In genomic region chr10:4250497-4250887, GRCh38 we compare ENCODE assay signal across 18 cellular contexts.
DNase-seq lines count a peak whose midpoint lies in the region; ATAC-seq and TF ChIP-seq lines count a peak whose summit lies in the region.
"Had no signal": no experiment of that assay in that cellular context is flagged by ENCODE, and none has a peak within 500 bp of the region (broad histone marks: within the 10 kb centered on the region; RNA-seq: fewer than 3 reads in every experiment).

No MANE protein-coding gene starts in this region.

- no peaks in the 10 kb centered on the region for H3K36me3 ChIP-seq in ACC112 (ENCODE audit: insufficient read depth, low read length)
- H3K36me3 ChIP-seq: heart right ventricle had no signal

- H3K4me3 ChIP-seq in ACC112 (ENCODE audit: low read depth, low read length): no peak overlapping the region
- H3K4me3 ChIP-seq: GM23338, heart right ventricle, lung, SK-N-MC had no signal

- H3K27me3 Mint-ChIP-seq in HFFc6 (ENCODE audit: insufficient read depth): no peaks in the 10 kb centered on the region; the same call in 1 of the 2 replicates

- H3K9me3 Mint-ChIP-seq in HFFc6: peaks cover 7% of the 10 kb centered on the region
- H3K9me3 Mint-ChIP-seq: GM23338 had no signal

- H3K4me1 ChIP-seq in ACC112 (ENCODE audit: control insufficient read depth, insufficient read depth, low read length, unreplicated experiment): peaks cover 44% of the 10 kb centered on the region

- peak; percentile 68 for ATAC-seq in GM19351 (IDR thresholded peaks at IDR 0.05; ENCODE audit: unreplicated experiment)
- peak; percentile 76 for ATAC-seq in HG02870 (IDR thresholded peaks at IDR 0.05; ENCODE audit: unreplicated experiment)
- peak; percentile 60 for ATAC-seq in HG03565 (IDR thresholded peaks at IDR 0.05; ENCODE audit: unreplicated experiment)
- ATAC-seq: GM23338, heart right ventricle had no signal

- no peak overlapping the region for H3K27ac Mint-ChIP-seq in HFFc6
- H3K27ac Mint-ChIP-seq: GM23338 had no signal

- no peak overlapping the region for H2AFZ ChIP-seq in ACC112 (ENCODE audit: low read length, unreplicated experiment)
- H2AFZ ChIP-seq: GM23338 had no signal

- TF ChIP-seq CTCF in HFFc6 (IDR thresholded peaks at IDR 0.05): no peak

- H3K27ac ChIP-seq in ACC112 (ENCODE audit: low read depth, low read length) (peak overlapping the region; percentile 76; the same call in 1 of the 2 replicates), substantia nigra (ENCODE audit: low read depth, low read length, poor library complexity, severe bottlenecking) (no peak overlapping the region)
- H3K27ac ChIP-seq: SK-N-MC had no signal

- no peak overlapping the region for H3K4me3 Mint-ChIP-seq in HFFc6
- H3K4me3 Mint-ChIP-seq: GM23338 had no signal

- H3K79me2 ChIP-seq in ACC112 (ENCODE audit: control insufficient read depth, insufficient read depth, low read length, unreplicated experiment): no peaks in the 10 kb centered on the region

- H3K4me1 Mint-ChIP-seq in HFFc6 (ENCODE audit: low read depth): peaks cover 67% of the 10 kb centered on the region
- H3K4me1 Mint-ChIP-seq: GM23338 had no signal

- no peaks in the 10 kb centered on the region for H3K27me3 ChIP-seq in ACC112 (ENCODE audit: insufficient read depth, low read length)
- H3K27me3 ChIP-seq: heart right ventricle had no signal

- H3K36me3 Mint-ChIP-seq in HFFc6 (ENCODE audit: low read depth): peaks cover 35% of the 10 kb centered on the region

- DNase-seq in HFFc6 (no peak), DMS53 treated with DMSO at 0.1 percent for 48 hours (lab: John Stamatoyannopoulos, UW; ENCODE audit: unreplicated experiment) (no peak), SHP77 (lab: John Stamatoyannopoulos, UW) (no peak), substantia nigra (lab: John Stamatoyannopoulos, UW) (no peak)
- DNase-seq: activated CD4-positive, alpha-beta T cell treated with anti-CD3 and anti-CD28 coated beads, Interleukin-2, amount 50 U/mL, for 1 hour; activated gamma-delta T cell treated with Interleukin-2 at 50 U/mL for 16 hours; DMS53; heart right ventricle; NCI-H1436; nucleus accumbens; stimulated activated CD4-positive, alpha-beta T cell treated with anti-CD3 and anti-CD28 coated beads, Interleukin-12 subunit alpha, Interleukin-12 subunit beta, amount 100 ng/mL, for 4 hours had no signal
